In genomic region chr21:16187603-16188002, GRCh38 we compare ENCODE assay signal across 28 cellular contexts.
"Had no signal": no experiment of that assay in that cellular context is flagged by ENCODE, and none has a peak within 500 bp of the region (broad histone marks: within the 10 kb centered on the region; RNA-seq: fewer than 3 reads in every experiment).

No MANE protein-coding gene starts in this region.

- H3K27ac ChIP-seq: epithelial cell of prostate, gastrocnemius medialis, hepatocyte, left lung, psoas muscle, spleen, thyroid gland, upper lobe of left lung had no signal

- H3K9me3 Mint-ChIP-seq: endodermal cell; stimulated activated naive CD8-positive, alpha-beta T cell treated with anti-CD3 and anti-CD28 coated beads, Interleukin-15, Interleukin-2, amounts not matched to agents 100 ng/mL and 50 ng/mL, for 24 hours had no signal

- H3K36me3 ChIP-seq: gastrocnemius medialis, left lung, ovary, sigmoid colon, spleen, thyroid gland, upper lobe of left lung had no signal

- H3K9me3 ChIP-seq: left lung, ovary, sigmoid colon, thyroid gland, upper lobe of left lung had no signal

- ATAC-seq: esophagus mucosa; gastrocnemius medialis; naive thymus-derived CD4-positive, alpha-beta T cell; psoas muscle; stimulated activated memory B cell treated with anti-CD40 and anti-IgM and Interleukin-4, amounts not matched to agents 10 μg/mL and 1 μg/mL and 100 μg/mL, for 72 hours had no signal

- DNase-seq: cerebellar nuclear complex; effector CD8-positive, alpha-beta T cell; endodermal cell; foreskin fibroblast; gastrocnemius medialis; head of caudate nucleus; left cardiac atrium; left lung; mesenchymal stem cell; midbrain; naive thymus-derived CD4-positive, alpha-beta T cell; occipital lobe; ovary; posterior cingulate gyrus; psoas muscle; right cardiac atrium; sigmoid colon; spleen; stimulated activated CD4-positive, alpha-beta T cell treated with anti-CD3 and anti-CD28 coated beads, Interleukin-4, amount 100 ng/mL, for 4 hours; thyroid gland; upper lobe of left lung had no signal

- H3K4me3 ChIP-seq: gastrocnemius medialis, hepatocyte, left lung, ovary, psoas muscle, sigmoid colon, spleen, thyroid gland, upper lobe of left lung had no signal

- H3K4me1 Mint-ChIP-seq: stimulated activated memory B cell treated with anti-CD40 and anti-IgM and Interleukin-4, amounts not matched to agents 10 μg/mL and 1 μg/mL and 100 μg/mL, for 72 hours had no signal

- H3K4me3 Mint-ChIP-seq: endodermal cell; naive thymus-derived CD4-positive, alpha-beta T cell; stimulated activated memory B cell treated with anti-CD40 and anti-IgM and Interleukin-4, amounts not matched to agents 10 μg/mL and 1 μg/mL and 100 μg/mL, for 72 hours; stimulated activated naive CD8-positive, alpha-beta T cell treated with anti-CD3 and anti-CD28 coated beads, Interleukin-15, Interleukin-2, amounts not matched to agents 100 ng/mL and 50 ng/mL, for 24 hours had no signal

- H3K27me3 Mint-ChIP-seq: stimulated activated naive CD8-positive, alpha-beta T cell treated with anti-CD3 and anti-CD28 coated beads, Interleukin-15, Interleukin-2, amounts not matched to agents 100 ng/mL and 50 ng/mL, for 24 hours had no signal

- H3K36me3 Mint-ChIP-seq: naive thymus-derived CD4-positive, alpha-beta T cell; stimulated activated memory B cell treated with anti-CD40 and anti-IgM and Interleukin-4, amounts not matched to agents 10 μg/mL and 1 μg/mL and 100 μg/mL, for 72 hours had no signal

- FAIRE-seq: islet of Langerhans, urothelium cell line had no signal

- H3K27ac Mint-ChIP-seq: endodermal cell; naive thymus-derived CD4-positive, alpha-beta T cell; stimulated activated memory B cell treated with anti-CD40 and anti-IgM and Interleukin-4, amounts not matched to agents 10 μg/mL and 1 μg/mL and 100 μg/mL, for 72 hours; stimulated activated naive CD8-positive, alpha-beta T cell treated with anti-CD3 and anti-CD28 coated beads, Interleukin-15, Interleukin-2, amounts not matched to agents 100 ng/mL and 50 ng/mL, for 24 hours had no signal

- H3K4me1 ChIP-seq: gastrocnemius medialis, left lung, psoas muscle, spleen, upper lobe of left lung had no signal

- H3K27me3 ChIP-seq: gastrocnemius medialis, hepatocyte, left lung, ovary, sigmoid colon, spleen, thyroid gland, upper lobe of left lung had no signal
